In genomic region chr14:60724080-60724618, GRCh38 we compare ENCODE assay signal across 8 cellular contexts. TPM values are rescaled to one million over a fixed set of nuclear protein-coding genes. Genes with fewer than 3 reads are reported as not detected.
A peak's percentile ranks its signal among the peaks of the same experiment; 100 is the strongest.
DNase-seq lines count a peak whose midpoint lies in the region; ATAC-seq and TF ChIP-seq lines count a peak whose summit lies in the region.

SIX4 (minus strand) TSS chr14:60724351; CDS start chr14:60724074, 277 bp downstream.

- CTCF ChIA-PET in AG04449 (lab: Yijun Ruan, JAX) = interaction anchor here (1.5 kb wide), 1 partner anchor 10 kb away, joined by 5 read pairs; the partner anchor contains the start of gene MNAT1
- CTCF ChIA-PET in naive thymus-derived CD4-positive, alpha-beta T cell (lab: Charles Lee) = no interaction called here

- H3K4me3 ChIP-seq in AG04449 (ENCODE audit: low read depth, low read length) (peak within 1 kb of the TSS; percentile 82), fibroblast of the aortic adventitia (ENCODE audit: low read depth, low read length) (peak within 1 kb of the TSS; percentile 89)
- peak within 1 kb of the TSS; percentile 61 for H3K4me3 ChIP-seq in naive thymus-derived CD4-positive, alpha-beta T cell (ENCODE audit: low read length)

- H3K9me3 Mint-ChIP-seq in naive thymus-derived CD4-positive, alpha-beta T cell = peaks cover 0 to 4% (median 0%) of the 10 kb centered on the region in 11 donors

- H3K27me3 Mint-ChIP-seq in naive thymus-derived CD4-positive, alpha-beta T cell = peaks cover 73 to 80% (median 80%) of the 10 kb centered on the region in 5 donors

- H3K9me3 ChIP-seq in naive thymus-derived CD4-positive, alpha-beta T cell (ENCODE audit: control insufficient read depth in 2 of 3, low read length in 3 of 3) = no peaks in the 10 kb centered on the region

- peak within 1 kb of the TSS; percentile 85 to 96 (median 90) for H3K4me3 Mint-ChIP-seq in naive thymus-derived CD4-positive, alpha-beta T cell

- H3K4me1 ChIP-seq in naive thymus-derived CD4-positive, alpha-beta T cell (ENCODE audit: control insufficient read depth in 2 of 2, insufficient read depth in 2 of 2, low read length in 2 of 2) = peaks cover 5 to 6% of the 10 kb centered on the region in 2 donors

- POLR2A ChIA-PET in AG04449 (lab: Yijun Ruan, JAX) = interaction anchor here (0.6 to 0.8 kb wide), 4 partner anchors 53 to 421 kb away, joined by 3 read pairs; no protein-coding TSS in a partner anchor
- POLR2A ChIA-PET in naive thymus-derived CD4-positive, alpha-beta T cell (lab: Charles Lee) = interaction anchor here (1.2 kb wide), 1 partner anchor 93 kb away, joined by 3 read pairs; no protein-coding TSS in a partner anchor

- ATAC-seq in GM18505 (IDR thresholded peaks at IDR 0.05; ENCODE audit: unreplicated experiment) (peak; percentile 45), HG03378 (IDR thresholded peaks at IDR 0.05; ENCODE audit: unreplicated experiment) (peak; percentile 53), GM21526 (IDR thresholded peaks at IDR 0.05; ENCODE audit: low FRiP score, unreplicated experiment) (no peak)
- peak; percentile 33 for ATAC-seq in naive thymus-derived CD4-positive, alpha-beta T cell

- no peak for TF ChIP-seq POLR2A in GM18505 (IDR thresholded peaks at IDR 0.05; ENCODE audit: borderline replicate concordance, extremely low read depth, insufficient read depth, insufficient read length)

- DNase-seq in AG04449 (ENCODE audit: low read depth, low spot score) (peak; percentile 42), NCI-H446 treated with DMSO at 0.1 percent for 48 hours (lab: John Stamatoyannopoulos, UW) (peak; percentile 66), fibroblast of the aortic adventitia (ENCODE audit: low read depth) (peak; percentile 80)
- DNase-seq in activated T-cell treated with anti-CD3 and anti-CD28 coated beads, Interleukin-2, amount 50 U/mL, for 1 hour = peak; percentile 23
- peak in 1 of 9 donors; percentile 2 for DNase-seq in naive thymus-derived CD4-positive, alpha-beta T cell

- H3K36me3 Mint-ChIP-seq in naive thymus-derived CD4-positive, alpha-beta T cell = peaks cover 0 to 9% (median 2%) of the 10 kb centered on the region in 5 donors

- no peak within 1 kb of the TSS for H3K27ac ChIP-seq in naive thymus-derived CD4-positive, alpha-beta T cell (ENCODE audit: low read depth, low read length)

- no peak for TF ChIP-seq CTCF in AG04449 (IDR thresholded peaks at IDR 0.05; ENCODE audit: insufficient read depth, low read length, missing control alignments)
- TF ChIP-seq CTCF in fibroblast of the aortic adventitia (IDR thresholded peaks at IDR 0.05; ENCODE audit: insufficient read depth, low read length) = no peak

- H3K27me3 ChIP-seq in naive thymus-derived CD4-positive, alpha-beta T cell (ENCODE audit: control insufficient read depth in 2 of 2, insufficient read depth in 2 of 2, low read length in 2 of 2) = peaks cover 5 to 27% of the 10 kb centered on the region in 2 donors

- H3K36me3 ChIP-seq in naive thymus-derived CD4-positive, alpha-beta T cell (ENCODE audit: control insufficient read depth in 2 of 3, insufficient read depth in 3 of 3, low read length in 3 of 3) = no peaks in the 10 kb centered on the region

- H3K4me1 Mint-ChIP-seq in naive thymus-derived CD4-positive, alpha-beta T cell = peaks cover 0 to 28% (median 16%) of the 10 kb centered on the region in 7 donors

- intact Hi-C loops in naive thymus-derived CD4-positive, alpha-beta T cell (cut with micrococcal nuclease) = loop anchor here (5.0 to 10.0 kb wide), 5 partner anchors 33 to 531 kb away; no protein-coding TSS in a partner anchor

- peak within 1 kb of the TSS in 1 of 9 donors; percentile 76 for H3K27ac Mint-ChIP-seq in naive thymus-derived CD4-positive, alpha-beta T cell

RNA-seq across cellular contexts. Expression of gene SIX4, which starts in this region (rescaled TPM):
- total RNA-seq in fibroblast of the aortic adventitia (ENCODE audit: low replicate concordance) = 4.0 and 16.3 TPM in 2 replicates
- under 1 TPM in 1 of 5 experiments, not detected in 4; 0.46 TPM for total RNA-seq in naive thymus-derived CD4-positive, alpha-beta T cell
- polyA plus RNA-seq in naive thymus-derived CD4-positive, alpha-beta T cell = not detected

Comparison
In these comparisons a context has a peak if more than half of its experiments do, and no peak if none do; other contexts are left out.
1. Peak in ATAC-seq and H3K4me3 ChIP-seq in naive thymus-derived CD4-positive, alpha-beta T cell; RNA of the gene not detected or under 1 TPM.